1 cellular context compared by ENCODE assay signal in genomic region chr14:69214376-69214775, GRCh38.
TF ChIP-seq lines count a peak whose summit lies in the region.

No MANE protein-coding gene starts in this region.

TF ChIP-seq in HEK293, 187 proteins besides CTCF, POLR2A, EP300 and RAD21 (continued from another document):
- TF ChIP-seq PRDM6 (tag by site-specific recombination; IDR thresholded peaks at IDR 0.05) = peak; percentile 91
- no peak for TF ChIP-seq REPIN1 (tag by site-specific recombination; IDR thresholded peaks at IDR 0.05; ENCODE audit: low read depth)
- no peak for TF ChIP-seq ZNF501 (tag by site-specific recombination; IDR thresholded peaks at IDR 0.05)
- TF ChIP-seq IKZF3 (tag by site-specific recombination; IDR thresholded peaks at IDR 0.05) = no peak
- no peak for TF ChIP-seq ZNF791 (tag by site-specific recombination; IDR thresholded peaks at IDR 0.05)
- TF ChIP-seq ZNF707 (tag by site-specific recombination; IDR thresholded peaks at IDR 0.05) = no peak
- TF ChIP-seq ZNF701 (tag by site-specific recombination; IDR thresholded peaks at IDR 0.05) = no peak
- TF ChIP-seq PRDM1 (tag by site-specific recombination; IDR thresholded peaks at IDR 0.05) = no peak
- no peak for TF ChIP-seq SCRT1 (tag by site-specific recombination; IDR thresholded peaks at IDR 0.05; ENCODE audit: borderline replicate concordance)
- no peak for TF ChIP-seq ZNF473 (tag by site-specific recombination; IDR thresholded peaks at IDR 0.05)
- no peak for TF ChIP-seq ZNF777 (tag by site-specific recombination; IDR thresholded peaks at IDR 0.05; ENCODE audit: borderline replicate concordance)
- no peak for TF ChIP-seq ZNF670 (tag by site-specific recombination; IDR thresholded peaks at IDR 0.05; ENCODE audit: low read depth)
- no peak for TF ChIP-seq SP2 (tag by site-specific recombination; IDR thresholded peaks at IDR 0.05)
- TF ChIP-seq ZNF350 (tag by site-specific recombination; IDR thresholded peaks at IDR 0.05) = no peak
- 0 out of 2 replicates have a peak, but pooled peaks have one; percentile 32 for TF ChIP-seq TCF7L2 (IDR thresholded peaks at IDR 0.05; ENCODE audit: borderline replicate concordance, low read depth, low read length)
- no peak for TF ChIP-seq YY1 (tag by site-specific recombination; IDR thresholded peaks at IDR 0.05)
TF ChIP-seq in HEK293: peak in this region for 6.
